24 cellular contexts compared by ENCODE assay signal in genomic region chr7:31796375-31796774, GRCh38.
"Had no signal": no experiment of that assay in that cellular context is flagged by ENCODE, and none has a peak within 500 bp of the region (broad histone marks: within the 10 kb centered on the region; RNA-seq: fewer than 3 reads in every experiment).

No MANE protein-coding gene starts in this region.

- H3K4me3 ChIP-seq: adrenal gland, ascending aorta, coronary artery, esophagus squamous epithelium, heart right ventricle, left lung, lung, right lobe of liver, skin epidermis, thyroid gland had no signal

- H3K9me3 Mint-ChIP-seq: neural crest cell; stimulated activated naive CD8-positive, alpha-beta T cell treated with anti-CD3 and anti-CD28 coated beads, Interleukin-15, Interleukin-2, amounts not matched to agents 100 ng/mL and 50 ng/mL, for 24 hours; T-helper 2 cell treated with Interferon-gamma antibody and Interleukin-4, amounts not matched to agents 5 μg/mL and 100 μg/mL, for 36 hours had no signal

- H3K36me3 Mint-ChIP-seq: activated naive CD8-positive, alpha-beta T cell; naive thymus-derived CD4-positive, alpha-beta T cell had no signal

- H3K27ac Mint-ChIP-seq: activated CD8-positive, alpha-beta T cell treated with anti-CD3 and anti-CD28 coated beads, Interleukin-2, amount 10 ng/mL, durations not matched to agents 7 days and 5 days; activated naive CD8-positive, alpha-beta T cell; naive thymus-derived CD4-positive, alpha-beta T cell; stimulated activated naive CD8-positive, alpha-beta T cell treated with anti-CD3 and anti-CD28 coated beads, Interleukin-15, Interleukin-2, amounts not matched to agents 100 ng/mL and 50 ng/mL, for 24 hours; T-helper 2 cell treated with Interferon-gamma antibody and Interleukin-4, amounts not matched to agents 5 μg/mL and 100 μg/mL, for 36 hours had no signal

- H3K27me3 ChIP-seq: adrenal gland, ascending aorta, esophagus squamous epithelium, left lung, right lobe of liver, thyroid gland had no signal

- H3K27me3 Mint-ChIP-seq: activated naive CD8-positive, alpha-beta T cell; stimulated activated naive CD8-positive, alpha-beta T cell treated with anti-CD3 and anti-CD28 coated beads, Interleukin-15, Interleukin-2, amounts not matched to agents 100 ng/mL and 50 ng/mL, for 24 hours had no signal

- H3K27ac ChIP-seq: adrenal gland, ascending aorta, coronary artery, esophagus squamous epithelium, heart right ventricle, left lung, right lobe of liver, skin epidermis, thyroid gland, WERI-Rb-1 had no signal

- H3K9me3 ChIP-seq: adrenal gland, ascending aorta, esophagus squamous epithelium, left lung, right lobe of liver, thyroid gland had no signal

- H3K4me3 Mint-ChIP-seq: activated CD8-positive, alpha-beta T cell treated with anti-CD3 and anti-CD28 coated beads, Interleukin-2, amount 10 ng/mL, durations not matched to agents 7 days and 5 days; activated naive CD8-positive, alpha-beta T cell; naive thymus-derived CD4-positive, alpha-beta T cell; neural crest cell; stimulated activated naive CD8-positive, alpha-beta T cell treated with anti-CD3 and anti-CD28 coated beads, Interleukin-15, Interleukin-2, amounts not matched to agents 100 ng/mL and 50 ng/mL, for 24 hours; T-helper 2 cell treated with Interferon-gamma antibody and Interleukin-4, amounts not matched to agents 5 μg/mL and 100 μg/mL, for 36 hours had no signal

- H3K36me3 ChIP-seq: adrenal gland, ascending aorta, esophagus squamous epithelium, left lung, right lobe of liver, thyroid gland, WERI-Rb-1 had no signal

- H3K4me1 ChIP-seq: adrenal gland, ascending aorta, esophagus squamous epithelium, left lung, right lobe of liver, thyroid gland had no signal

- H3K4me1 Mint-ChIP-seq: naive thymus-derived CD4-positive, alpha-beta T cell; neural crest cell had no signal

- ATAC-seq: activated CD8-positive, alpha-beta T cell treated with anti-CD3 and anti-CD28 coated beads, Interleukin-2, amount 10 ng/mL, durations not matched to agents 7 days and 5 days; heart right ventricle; left lung; naive thymus-derived CD4-positive, alpha-beta T cell; right lobe of liver had no signal

- DNase-seq: activated CD4-positive, alpha-beta T cell treated with anti-CD3 and anti-CD28 coated beads for 1 hour; activated CD4-positive, alpha-beta T cell treated with anti-CD3 and anti-CD28 coated beads, Interleukin-2, amount 50 U/mL, for 1 hour; activated CD8-positive, alpha-beta T cell treated with anti-CD3 and anti-CD28 coated beads, Interleukin-2, amount 10 ng/mL, durations not matched to agents 7 days and 5 days; adrenal gland; cerebellar nuclear complex; esophagus squamous epithelium; heart right ventricle; kidney; left lung; naive thymus-derived CD4-positive, alpha-beta T cell; occipital lobe; right lobe of liver; stimulated activated CD4-positive, alpha-beta T cell treated with anti-CD3 and anti-CD28 coated beads, Interleukin-1b, Interleukin-23, amount 100 ng/mL, for 48 hours; substantia nigra; thyroid gland; WERI-Rb-1 had no signal
